In genomic region chr2:45578056-45578843, GRCh38 we compare ENCODE assay signal across 9 cellular contexts. TPM values are rescaled to one million over a fixed set of nuclear protein-coding genes. Genes with fewer than 3 reads are reported as not detected.
DNase-seq lines count a peak whose midpoint lies in the region; ATAC-seq, FAIRE-seq and TF ChIP-seq lines count a peak whose summit lies in the region.
"Had no signal": no experiment of that assay in that cellular context is flagged by ENCODE, and none has a peak within 500 bp of the region (broad histone marks: within the 10 kb centered on the region; RNA-seq: fewer than 3 reads in every experiment).

No MANE protein-coding gene starts in this region.

- H3K9me3 Mint-ChIP-seq in T-helper 2 cell treated with Interferon-gamma antibody and Interleukin-4, amounts not matched to agents 5 μg/mL and 100 μg/mL, for 36 hours = no peaks in the 10 kb centered on the region

- ATAC-seq in omental fat pad (ENCODE audit: low FRiP score) = no peak
- ATAC-seq in body of pancreas = no peak

- H3K36me3 ChIP-seq in body of pancreas (replicated peaks in 1 of 2; ENCODE audit: insufficient read depth in 1 of 2, low read depth in 2 of 2) = no peaks in the 10 kb centered on the region

- H3K4me1 Mint-ChIP-seq in T-helper 2 cell treated with Interferon-gamma antibody and Interleukin-4, amounts not matched to agents 5 μg/mL and 100 μg/mL, for 36 hours (ENCODE audit: low read depth) = peaks cover 6% of the 10 kb centered on the region

- intact Hi-C loops in cardiac septum (cut with DNase I) = no loop called here
- intact Hi-C loops in body of pancreas (cut with DNase I) = no loop called here

- peaks cover 16% of the 10 kb centered on the region for H3K36me3 Mint-ChIP-seq in T-helper 2 cell treated with Interferon-gamma antibody and Interleukin-4, amounts not matched to agents 5 μg/mL and 100 μg/mL, for 36 hours (ENCODE audit: low read depth)

- FAIRE-seq in H54 (lab: Jason Lieb, UNC) = peak; percentile 60
- FAIRE-seq: islet of Langerhans had no signal

- 86% methylated on average over 5 of the region's 5 CpGs for WGBS in body of pancreas, 2 donors

- TF ChIP-seq CTCF in fibroblast of villous mesenchyme (IDR thresholded peaks at IDR 0.05; ENCODE audit: insufficient read depth, low read depth, low read length) (peak; percentile 63), omental fat pad (IDR thresholded peaks at IDR 0.05) (no peak), body of pancreas (IDR thresholded peaks at IDR 0.05) (peak in 3 of 7 experiments; percentile 9 to 17 (median 11))

- H3K27ac ChIP-seq in body of pancreas = no peak overlapping the region

- TF ChIP-seq POLR2A in H54 (IDR thresholded peaks at IDR 0.05; ENCODE audit: low read depth, low read length) (no peak), body of pancreas (IDR thresholded peaks at IDR 0.05) (no peak)

- H3K4me3 ChIP-seq in fibroblast of villous mesenchyme (ENCODE audit: low read depth, low read length) = no peak overlapping the region
- H3K4me3 ChIP-seq in body of pancreas = no peak overlapping the region

- DNase-seq in AG20443 (ENCODE audit: low spot score) (peak; percentile 35), H54 (ENCODE audit: insufficient read length, low spot score) (no peak), fibroblast of villous mesenchyme (ENCODE audit: low read depth) (peak; percentile 64), LoVo (ENCODE audit: low spot score) (no peak), omental fat pad (ENCODE audit: low spot score) (no peak), cardiac septum (ENCODE audit: low spot score) (no peak), body of pancreas (no peak)
- no peak for DNase-seq in T-helper 2 cell treated with Interferon-gamma antibody and Interleukin-4, amounts not matched to agents 5 μg/mL and 100 μg/mL, for 36 hours (ENCODE audit: low spot score)

- H3K27me3 ChIP-seq in body of pancreas = no peaks in the 10 kb centered on the region

- no peaks in the 10 kb centered on the region for H3K4me1 ChIP-seq in body of pancreas

- H3K27me3 Mint-ChIP-seq in T-helper 2 cell treated with Interferon-gamma antibody and Interleukin-4, amounts not matched to agents 5 μg/mL and 100 μg/mL, for 36 hours (ENCODE audit: low read depth) = no peaks in the 10 kb centered on the region

- H3K27ac Mint-ChIP-seq in T-helper 2 cell treated with Interferon-gamma antibody and Interleukin-4, amounts not matched to agents 5 μg/mL and 100 μg/mL, for 36 hours = peak overlapping the region; percentile 56

- no peak overlapping the region for H3K4me3 Mint-ChIP-seq in T-helper 2 cell treated with Interferon-gamma antibody and Interleukin-4, amounts not matched to agents 5 μg/mL and 100 μg/mL, for 36 hours

- no peaks in the 10 kb centered on the region for H3K9me3 ChIP-seq in body of pancreas

RNA-seq across cellular contexts. Expression of gene SRBD1, which starts 32.8 kb away (rescaled TPM):
- total RNA-seq in fibroblast of villous mesenchyme = 19.6 and 31.1 TPM in 2 replicates
- 10 to 100 TPM; 10.3 to 36.4 (median 14.1) TPM for total RNA-seq in omental fat pad
- 11.2 TPM for total RNA-seq in cardiac septum
- total RNA-seq in body of pancreas = 10 to 100 TPM; 14.8 to 21.4 TPM

Comparison
In these comparisons a context has a peak if more than half of its experiments do, and no peak if none do; other contexts are left out.
1. DNase-seq: peak in AG20443 (single experiment) and fibroblast of villous mesenchyme (single experiment); none in H54 (single experiment), T-helper 2 cell treated with Interferon-gamma antibody and Interleukin-4, amounts not matched to agents 5 μg/mL and 100 μg/mL, for 36 hours (single experiment), LoVo (single experiment), omental fat pad (single experiment), cardiac septum (single experiment) and body of pancreas (0 of 4).